In genomic region chr4:156619154-156619934, GRCh38 we compare ENCODE assay signal across 21 cellular contexts.
"Had no signal": no experiment of that assay in that cellular context is flagged by ENCODE, and none has a peak within 500 bp of the region (broad histone marks: within the 10 kb centered on the region; RNA-seq: fewer than 3 reads in every experiment).

No MANE protein-coding gene starts in this region.

- H3K36me3 ChIP-seq: SJCRH30 had no signal

- H3K27me3 ChIP-seq: SJCRH30 had no signal

- H3K27ac ChIP-seq: HL-60, KMS-11, RWPE1, SJCRH30 had no signal

- H3K4me3 ChIP-seq: K562, SJCRH30 had no signal

- DNase-seq: Kasumi-1, NCI-H1092, NCI-H1105 treated with DMSO at 0.1 percent for 48 hours, NCI-H1417 treated with DMSO at 0.1 percent for 48 hours, NCI-H146, NCI-H1694 treated with DMSO at 0.1 percent for 48 hours, NCI-H1930, NCI-H2081, NCI-H2107, NCI-H2227 treated with DMSO at 0.1 percent for 48 hours, NCI-H524, NCI-H526 treated with DMSO at 0.1 percent for 48 hours, NCI-H748 treated with DMSO at 0.1 percent for 48 hours, SHP77 treated with DMSO at 0.1 percent for 48 hours, SJCRH30 had no signal

- H3K4me2 ChIP-seq: KMS-11 had no signal

- H3K9me3 ChIP-seq: SJCRH30 had no signal

- ATAC-seq: K562, Panc1, SK-N-SH treated with all-trans-retinoic acid at 6 μM for 48 hours had no signal

- H3K9ac ChIP-seq: KMS-11 had no signal
